17 cellular contexts compared by ENCODE assay signal in genomic region chr15:50798684-50799083, GRCh38. TPM values are rescaled to one million over a fixed set of nuclear protein-coding genes. Genes with fewer than 3 reads are reported as not detected.
DNase-seq lines count a peak whose midpoint lies in the region; ATAC-seq and TF ChIP-seq lines count a peak whose summit lies in the region.
"Had no signal": no experiment of that assay in that cellular context is flagged by ENCODE, and none has a peak within 500 bp of the region (broad histone marks: within the 10 kb centered on the region; RNA-seq: fewer than 3 reads in every experiment).

No MANE protein-coding gene starts in this region.

- no peak overlapping the region for H3K27ac Mint-ChIP-seq in activated CD8-positive, alpha-beta T cell treated with anti-CD3 and anti-CD28 coated beads for 36 hours
- H3K27ac Mint-ChIP-seq: neural progenitor cell had no signal

- POLR2A ChIA-PET in activated CD8-positive, alpha-beta T cell treated with anti-CD3 and anti-CD28 coated beads for 36 hours (lab: Charles Lee) = interaction anchor here (1.0 kb wide), 1 partner anchor 36 kb away, joined by 3 read pairs; no protein-coding TSS in a partner anchor

- H3K4me3 ChIP-seq in BE2C (ENCODE audit: low read depth, low read length) = no peak overlapping the region
- H3K4me3 ChIP-seq in tibial artery = no peak overlapping the region
- H3K4me3 ChIP-seq: neural progenitor cell had no signal

- no peaks in the 10 kb centered on the region for H3K36me3 Mint-ChIP-seq in activated CD8-positive, alpha-beta T cell treated with anti-CD3 and anti-CD28 coated beads for 36 hours (ENCODE audit: low read depth)
- H3K36me3 Mint-ChIP-seq: neural progenitor cell had no signal

- H3K9me3 ChIP-seq in BE2C = no peaks in the 10 kb centered on the region
- no peaks in the 10 kb centered on the region for H3K9me3 ChIP-seq in tibial artery

- H3K4me1 Mint-ChIP-seq in activated CD8-positive, alpha-beta T cell treated with anti-CD3 and anti-CD28 coated beads for 36 hours (ENCODE audit: low read depth) = peaks cover 3% of the 10 kb centered on the region

- DNase-seq in BE2C (peak; percentile 21), LHCN-M2 (ENCODE audit: low read depth) (peak; percentile 63), amniotic epithelial cell (ENCODE audit: low read depth) (peak; percentile 66), left colon (peak in 1 of 2 donors; percentile 55), tibial artery (no peak), NCI-H345 treated with DMSO at 0.1 percent for 48 hours (lab: John Stamatoyannopoulos, UW; ENCODE audit: unreplicated experiment) (no peak)
- no peak for DNase-seq in activated CD8-positive, alpha-beta T cell treated with anti-CD3 and anti-CD28 coated beads for 36 hours
- DNase-seq: activated CD4-positive, alpha-beta T cell treated with anti-CD3 and anti-CD28 coated beads, Interleukin-2, amount 50 U/mL, for 4 hours; activated naive CD4-positive, alpha-beta T cell treated with Interleukin-2 at 50 U/mL for 16 hours; AML-193; foreskin melanocyte; left cardiac atrium; NCI-H1694; T-helper 1 cell had no signal

- H3K4me1 ChIP-seq in BE2C (peaks cover 8% of the 10 kb centered on the region), tibial artery (no peaks in the 10 kb centered on the region)
- H3K4me1 ChIP-seq: neural progenitor cell had no signal

- TF ChIP-seq CTCF in BE2C (IDR thresholded peaks at IDR 0.05; ENCODE audit: low read depth, low read length) (no peak), tibial artery (IDR thresholded peaks at IDR 0.05) (no peak)
- TF ChIP-seq CTCF in activated CD8-positive, alpha-beta T cell treated with anti-CD3 and anti-CD28 coated beads for 36 hours (IDR thresholded peaks at IDR 0.05) = no peak

- H3K9me3 Mint-ChIP-seq in activated CD8-positive, alpha-beta T cell treated with anti-CD3 and anti-CD28 coated beads for 36 hours = no peaks in the 10 kb centered on the region
- H3K9me3 Mint-ChIP-seq: neural progenitor cell had no signal

- H3K27ac ChIP-seq in tibial artery = no peak overlapping the region
- H3K27ac ChIP-seq: HL-60, neural progenitor cell had no signal

- CTCF ChIA-PET in activated CD8-positive, alpha-beta T cell treated with anti-CD3 and anti-CD28 coated beads for 36 hours (lab: Charles Lee) = interaction anchor here (0.8 to 2.3 kb wide), 4 partner anchors 18 to 89 kb away, joined by 3 to 5 read pairs (median 4); no protein-coding TSS in a partner anchor

- no peaks in the 10 kb centered on the region for H3K27me3 ChIP-seq in BE2C
- no peaks in the 10 kb centered on the region for H3K27me3 ChIP-seq in tibial artery
- H3K27me3 ChIP-seq: neural progenitor cell had no signal

- H3K36me3 ChIP-seq in BE2C (no peaks in the 10 kb centered on the region), tibial artery (no peaks in the 10 kb centered on the region)
- H3K36me3 ChIP-seq: neural progenitor cell had no signal

- H3K4me3 Mint-ChIP-seq in activated CD8-positive, alpha-beta T cell treated with anti-CD3 and anti-CD28 coated beads for 36 hours = no peak overlapping the region
- H3K4me3 Mint-ChIP-seq: neural progenitor cell had no signal

- ATAC-seq in left colon (peak; percentile 71), GM18873 (IDR thresholded peaks at IDR 0.05; ENCODE audit: low FRiP score, unreplicated experiment) (no peak)
- no peak for ATAC-seq in activated CD8-positive, alpha-beta T cell treated with anti-CD3 and anti-CD28 coated beads for 36 hours
- ATAC-seq: left cardiac atrium had no signal

- no peaks in the 10 kb centered on the region for H3K27me3 Mint-ChIP-seq in activated CD8-positive, alpha-beta T cell treated with anti-CD3 and anti-CD28 coated beads for 36 hours

- intact Hi-C loops in left colon (cut with DNase I, micrococcal nuclease) = no loop called here
- intact Hi-C loops in tibial artery (cut with DNase I; ENCODE audit: low total_unique reads) = loop anchor here (5.0 kb wide), 1 partner anchor 1119 kb away; no protein-coding TSS in a partner anchor
- intact Hi-C loops in activated CD8-positive, alpha-beta T cell treated with anti-CD3 and anti-CD28 coated beads for 36 hours (cut with micrococcal nuclease) = no loop called here

RNA-seq across cellular contexts. Expression of gene SPPL2A, which starts 33.2 kb away (rescaled TPM):
- 13.3 TPM for polyA plus RNA-seq in BE2C (2012; ENCODE audit: insufficient read depth, insufficient read length, low read depth)
- total RNA-seq in LHCN-M2 (2014; rRNA removed) (160 and 245 TPM in 2 replicates), left colon (100 to 1,000 TPM; 263 to 348 TPM)
- 44.7 TPM for polyA plus RNA-seq in LHCN-M2 (2012)
- total RNA-seq in activated CD8-positive, alpha-beta T cell treated with anti-CD3 and anti-CD28 coated beads for 36 hours = 10 to 100 TPM; 47.7 to 48.8 TPM

Comparison
In these comparisons a context has a peak if more than half of its experiments do, and no peak if none do; other contexts are left out.
1. DNase-seq: peak in BE2C (single experiment), LHCN-M2 (single experiment) and amniotic epithelial cell (single experiment); none in tibial artery (0 of 2), activated CD8-positive, alpha-beta T cell treated with anti-CD3 and anti-CD28 coated beads for 36 hours (single experiment) and NCI-H345 treated with DMSO at 0.1 percent for 48 hours (single experiment).